ENCODE assay signal across 8 cellular contexts in the genomic region with DNA sequence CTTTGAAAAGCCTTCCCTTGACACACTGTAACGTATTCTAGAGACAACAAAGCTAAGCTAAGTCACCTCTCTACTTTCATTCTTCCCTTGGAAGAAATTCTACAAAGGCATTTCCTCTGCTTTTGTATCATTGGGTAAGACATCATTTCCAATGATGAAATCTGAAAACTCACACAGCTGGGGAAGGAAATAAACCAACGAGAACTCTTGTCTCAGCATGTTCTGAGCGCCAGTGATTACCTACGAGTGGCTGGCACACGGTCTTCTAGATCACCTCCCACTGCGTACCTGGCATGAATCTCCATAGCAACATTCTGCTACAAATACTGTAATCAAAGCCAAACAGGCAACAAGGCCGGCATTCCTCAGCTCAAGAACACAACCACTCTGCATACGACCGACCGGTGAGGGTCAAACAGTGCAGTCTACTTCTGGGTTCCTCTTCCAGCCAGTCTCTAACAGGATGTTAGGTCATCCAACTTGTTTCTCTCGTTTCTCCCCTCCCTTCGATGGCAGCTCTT. TPM values are rescaled to one million over a fixed set of nuclear protein-coding genes. Genes with fewer than 3 reads are reported as not detected.
DNase-seq lines count a peak whose midpoint lies in the region; ATAC-seq, FAIRE-seq and TF ChIP-seq lines count a peak whose summit lies in the region.

No MANE protein-coding gene starts in this region.

- POLR2A ChIA-PET in activated CD4-positive, alpha-beta memory T cell treated with anti-CD3 and anti-CD28 coated beads, Interleukin-2, amount 10 ng/mL, durations not matched to agents 7 days and 5 days (lab: Charles Lee) = interaction anchor here (0.7 to 11.5 kb wide), 10 partner anchors 8 to 345 kb away, joined by 3 to 136 read pairs (median 6); a partner anchor contains a TSS

- no peaks in the 10 kb centered on the region for H3K9me3 Mint-ChIP-seq in CD4-positive, CD25-positive, alpha-beta regulatory T cell
- no peaks in the 10 kb centered on the region for H3K9me3 Mint-ChIP-seq in activated CD4-positive, alpha-beta memory T cell treated with anti-CD3 and anti-CD28 coated beads, Interleukin-2, amount 10 ng/mL, durations not matched to agents 7 days and 5 days
- H3K9me3 Mint-ChIP-seq in nephron = no peaks in the 10 kb centered on the region

- peak overlapping the region; percentile 62 to 91 (median 86) for H3K4me3 Mint-ChIP-seq in CD4-positive, CD25-positive, alpha-beta regulatory T cell
- peak overlapping the region; percentile 74 for H3K4me3 Mint-ChIP-seq in activated CD4-positive, alpha-beta memory T cell treated with anti-CD3 and anti-CD28 coated beads, Interleukin-2, amount 10 ng/mL, durations not matched to agents 7 days and 5 days
- peak overlapping the region in 2 of 3 experiments; percentile 49 to 54 for H3K4me3 Mint-ChIP-seq in nephron

- TF ChIP-seq EP300 in esophagus muscularis mucosa (IDR thresholded peaks at IDR 0.05) = no peak

- H3K4me1 Mint-ChIP-seq in CD4-positive, CD25-positive, alpha-beta regulatory T cell = peaks cover 34 to 91% (median 68%) of the 10 kb centered on the region in 4 donors
- H3K4me1 Mint-ChIP-seq in activated CD4-positive, alpha-beta memory T cell treated with anti-CD3 and anti-CD28 coated beads, Interleukin-2, amount 10 ng/mL, durations not matched to agents 7 days and 5 days = peaks cover 72% of the 10 kb centered on the region
- peaks cover 74% of the 10 kb centered on the region for H3K4me1 Mint-ChIP-seq in nephron

- no peak for TF ChIP-seq POLR2A in H54 (IDR thresholded peaks at IDR 0.05; ENCODE audit: low read depth, low read length)
- TF ChIP-seq POLR2A in esophagus muscularis mucosa (IDR thresholded peaks at IDR 0.05; ENCODE audit: low read depth) = no peak

- no peaks in the 10 kb centered on the region for H3K9me3 ChIP-seq in CD4-positive, CD25-positive, alpha-beta regulatory T cell (ENCODE audit: control insufficient read depth in 2 of 2, low read length in 2 of 2)
- no peaks in the 10 kb centered on the region for H3K9me3 ChIP-seq in esophagus muscularis mucosa

- peak; percentile 71 to 77 for ATAC-seq in CD4-positive, CD25-positive, alpha-beta regulatory T cell (ENCODE audit: low read depth in 2 of 2)

- intact Hi-C loops in esophagus muscularis mucosa (cut with DNase I) = no loop called here

- peak; percentile 36 for FAIRE-seq in H54 (lab: Jason Lieb, UNC)

- peak overlapping the region; percentile 69 for H3K4me3 ChIP-seq in CD4-positive, CD25-positive, alpha-beta regulatory T cell (ENCODE audit: low read depth, low read length)
- peak overlapping the region; percentile 10 to 39 (median 24) for H3K4me3 ChIP-seq in esophagus muscularis mucosa

- peaks cover 13% of the 10 kb centered on the region for H3K36me3 Mint-ChIP-seq in CD4-positive, CD25-positive, alpha-beta regulatory T cell
- H3K36me3 Mint-ChIP-seq in activated CD4-positive, alpha-beta memory T cell treated with anti-CD3 and anti-CD28 coated beads, Interleukin-2, amount 10 ng/mL, durations not matched to agents 7 days and 5 days (ENCODE audit: low read depth) = peaks cover 16% of the 10 kb centered on the region
- H3K36me3 Mint-ChIP-seq in nephron (ENCODE audit: low read depth) = no peaks in the 10 kb centered on the region

- CTCF ChIA-PET in activated CD4-positive, alpha-beta memory T cell treated with anti-CD3 and anti-CD28 coated beads, Interleukin-2, amount 10 ng/mL, durations not matched to agents 7 days and 5 days (lab: Charles Lee) = interaction anchor here (0.6 to 2.4 kb wide), 7 partner anchors 9 to 57 kb away, joined by 3 to 11 read pairs (median 3); no protein-coding TSS in a partner anchor

- peak overlapping the region; percentile 72 to 97 (median 95) for H3K27ac Mint-ChIP-seq in CD4-positive, CD25-positive, alpha-beta regulatory T cell
- peak overlapping the region; percentile 93 for H3K27ac Mint-ChIP-seq in activated CD4-positive, alpha-beta memory T cell treated with anti-CD3 and anti-CD28 coated beads, Interleukin-2, amount 10 ng/mL, durations not matched to agents 7 days and 5 days
- H3K27ac Mint-ChIP-seq in nephron = peak overlapping the region; percentile 47 to 91 (median 62)

- peak overlapping the region; percentile 84 for H3K27ac ChIP-seq in CD4-positive, CD25-positive, alpha-beta regulatory T cell (ENCODE audit: insufficient read depth, low read length, poor library complexity, severe bottlenecking)
- H3K27ac ChIP-seq in esophagus muscularis mucosa (replicated peaks in 1 of 4) = peak overlapping the region; percentile 77 to 94 (median 82)

- peaks cover 68% of the 10 kb centered on the region for H3K4me1 ChIP-seq in CD4-positive, CD25-positive, alpha-beta regulatory T cell (ENCODE audit: control insufficient read depth, insufficient read depth, low read length, poor library complexity, severe bottlenecking)
- peaks cover 81 to 95% (median 87%) of the 10 kb centered on the region in 4 donors for H3K4me1 ChIP-seq in esophagus muscularis mucosa

- H3K27me3 Mint-ChIP-seq in CD4-positive, CD25-positive, alpha-beta regulatory T cell = no peaks in the 10 kb centered on the region
- H3K27me3 Mint-ChIP-seq in activated CD4-positive, alpha-beta memory T cell treated with anti-CD3 and anti-CD28 coated beads, Interleukin-2, amount 10 ng/mL, durations not matched to agents 7 days and 5 days = no peaks in the 10 kb centered on the region
- H3K27me3 Mint-ChIP-seq in nephron (ENCODE audit: low read depth) = no peaks in the 10 kb centered on the region

- TF ChIP-seq CTCF in esophagus muscularis mucosa (IDR thresholded peaks at IDR 0.05) (no peak), nephron (IDR thresholded peaks at IDR 0.05; ENCODE audit: unreplicated experiment in 3 of 3) (no peak)

- DNase-seq in CD4-positive, CD25-positive, alpha-beta regulatory T cell = peak; percentile 52 to 72 (median 55)
- peak; percentile 25 for DNase-seq in H54 (ENCODE audit: insufficient read length, low spot score)
- peak; percentile 79 for DNase-seq in NCI-H2227 (lab: John Stamatoyannopoulos, UW; ENCODE audit: unreplicated experiment)
- peak; percentile 51 for DNase-seq in activated CD4-positive, alpha-beta memory T cell treated with anti-CD3 and anti-CD28 coated beads, Interleukin-2, amount 10 ng/mL, durations not matched to agents 7 days and 5 days
- no peak for DNase-seq in esophagus muscularis mucosa (ENCODE audit: extremely low spot score)
- DNase-seq in GOT3 (lab: John Stamatoyannopoulos, UW) = no peak
- no peak for DNase-seq in RKO (ENCODE audit: low spot score)

- H3K36me3 ChIP-seq in CD4-positive, CD25-positive, alpha-beta regulatory T cell (ENCODE audit: control insufficient read depth, insufficient read depth, low read length) = no peaks in the 10 kb centered on the region
- H3K36me3 ChIP-seq in esophagus muscularis mucosa = no peaks in the 10 kb centered on the region

- WGBS in esophagus muscularis mucosa = 24% methylated on average over 12 of the region's 12 CpGs

- no peaks in the 10 kb centered on the region for H3K27me3 ChIP-seq in CD4-positive, CD25-positive, alpha-beta regulatory T cell (ENCODE audit: control insufficient read depth, insufficient read depth, low read length)
- no peaks in the 10 kb centered on the region for H3K27me3 ChIP-seq in esophagus muscularis mucosa

RNA-seq across cellular contexts. Expression of a gene that starts 7.6 kb away (rescaled TPM):
- 99.2 TPM for total RNA-seq in CD4-positive, CD25-positive, alpha-beta regulatory T cell
- polyA plus RNA-seq in CD4-positive, CD25-positive, alpha-beta regulatory T cell = 10 to 100 TPM; 19.0 to 23.4 (median 20.9) TPM
- 10 to 100 TPM; 27.1 to 27.7 TPM for total RNA-seq in activated CD4-positive, alpha-beta memory T cell treated with anti-CD3 and anti-CD28 coated beads, Interleukin-2, amount 10 ng/mL, durations not matched to agents 7 days and 5 days
- 10 to 100 TPM; 21.2 to 52.4 (median 38.1) TPM for total RNA-seq in esophagus muscularis mucosa

RNA-seq across cellular contexts. Expression of a gene that starts 53.0 kb away (rescaled TPM):
- total RNA-seq in CD4-positive, CD25-positive, alpha-beta regulatory T cell = 56.0 TPM
- polyA plus RNA-seq in CD4-positive, CD25-positive, alpha-beta regulatory T cell = 1 to 10 TPM; 3.8 to 7.0 (median 4.7) TPM
- total RNA-seq in activated CD4-positive, alpha-beta memory T cell treated with anti-CD3 and anti-CD28 coated beads, Interleukin-2, amount 10 ng/mL, durations not matched to agents 7 days and 5 days = 10 to 100 TPM; 23.4 to 24.7 TPM
- total RNA-seq in esophagus muscularis mucosa = 10 to 100 TPM; 13.3 to 38.3 (median 23.7) TPM

Comparison
In these comparisons a context has a peak if more than half of its experiments do, and no peak if none do; other contexts are left out.
1. DNase-seq: peak in CD4-positive, CD25-positive, alpha-beta regulatory T cell (3 of 3), H54 (single experiment), NCI-H2227 (single experiment) and activated CD4-positive, alpha-beta memory T cell treated with anti-CD3 and anti-CD28 coated beads, Interleukin-2, amount 10 ng/mL, durations not matched to agents 7 days and 5 days (single experiment); none in esophagus muscularis mucosa (single experiment), GOT3 (single experiment) and RKO (single experiment).
2. Peak in every context shown above with its lines, with median percentiles within 50 percentile points of each other: H3K27ac Mint-ChIP-seq and H3K4me3 Mint-ChIP-seq.